Comparison of ENCODE assay signal across 14 cellular contexts in genomic region chr18:64474751-64475150, GRCh38.
"Had no signal": no experiment of that assay in that cellular context is flagged by ENCODE, and none has a peak within 500 bp of the region (broad histone marks: within the 10 kb centered on the region; RNA-seq: fewer than 3 reads in every experiment).

No MANE protein-coding gene starts in this region.

- H3K36me3 ChIP-seq: cardiac muscle cell, heart left ventricle, left lung, thyroid gland had no signal

- H3K4me1 ChIP-seq: heart left ventricle, left lung, thyroid gland had no signal

- H3K9me3 ChIP-seq: heart left ventricle, left lung, thyroid gland had no signal

- H3K4me3 ChIP-seq: cardiac muscle cell, heart left ventricle, left lung, thyroid gland had no signal

- H3K27me3 ChIP-seq: cardiac muscle cell, heart left ventricle, left lung, thyroid gland had no signal

- DNase-seq: activated B cell treated with CpG ODN at 0.5 μM for 24 hours; activated CD4-positive, alpha-beta T cell treated with anti-CD3 and anti-CD28 coated beads, Interleukin-2, amount 10 ng/mL, durations not matched to agents 7 days and 5 days; activated CD8-positive, alpha-beta memory T cell treated with anti-CD3 and anti-CD28 coated beads for 24 hours; activated naive CD4-positive, alpha-beta T cell treated with Interleukin-2 at 50 U/mL for 16 hours; foreskin melanocyte; heart left ventricle; left lung; occipital lobe; right cardiac atrium; small intestine; thyroid gland had no signal

- ATAC-seq: heart left ventricle; left lung; natural killer cell treated with Interleukin-12 subunit alpha and Interleukin-12 subunit beta and Interleukin-15 and Interleukin-18, amount 100 ng/mL, for 72 hours; right cardiac atrium; stimulated activated effector memory CD8-positive, alpha-beta T cell treated with anti-CD3 and anti-CD28 coated beads, Interleukin-12 subunit alpha, Interleukin-12 subunit beta, amount 100 ng/mL, for 72 hours had no signal

- H3K27ac ChIP-seq: cardiac muscle cell, heart left ventricle, left lung, thyroid gland had no signal
